ENCODE assay signal across 8 cellular contexts in genomic region chr2:98822301-98823164, GRCh38.
A peak's percentile ranks its signal among the peaks of the same experiment; 100 is the strongest.
DNase-seq lines count a peak whose midpoint lies in the region; ATAC-seq and TF ChIP-seq lines count a peak whose summit lies in the region.

No MANE protein-coding gene starts in this region.

- peak overlapping the region; percentile 48; the same call in 1 of the 2 replicates for H2AFZ ChIP-seq in GM23248

- H3F3A ChIP-seq in GM23248 (ENCODE audit: insufficient read depth): no peaks in the 10 kb centered on the region

- no peaks in the 10 kb centered on the region for H3K9me3 Mint-ChIP-seq in type B pancreatic cell

- ATAC-seq in Right ventricle myocardium inferior: peak; percentile 77
- ATAC-seq in GM18861 (IDR thresholded peaks at IDR 0.05; ENCODE audit: unreplicated experiment): no peak

- H3K9me3 ChIP-seq in GM23248 (ENCODE audit: low read depth): no peaks in the 10 kb centered on the region

- 35 to 37% methylated on average over 70 to 83 of the region's 117 CpGs for WGBS in GM23248 (ENCODE audit: low coverage in 1 of 2, low lambda C conversion rate in 2 of 2, missing lambda C conversion rate in 2 of 2), 2 experiments

- peak; percentile 46 for DNase-seq in GM23248
- DNase-seq in activated effector memory CD4-positive, alpha-beta T cell treated with anti-CD3 and anti-CD28 coated beads, Interleukin-2, amount 50 U/mL, for 16 hours: peak; percentile 85
- DNase-seq in Right ventricle myocardium inferior (ENCODE audit: missing footprints): peak; percentile 88
- DNase-seq in posterior vena cava (ENCODE audit: low spot score): peak; percentile 87
- no peak for DNase-seq in type B pancreatic cell (ENCODE audit: extremely low spot score, unreplicated experiment)
- no peak for DNase-seq in NCI-H2171 (lab: John Stamatoyannopoulos, UW)
- DNase-seq in NCI-H1092 (lab: John Stamatoyannopoulos, UW): no peak

- no peaks in the 10 kb centered on the region for H3K36me3 ChIP-seq in GM23248 (ENCODE audit: low read depth)

- H3K79me2 ChIP-seq in GM23248 (ENCODE audit: insufficient read depth): no peaks in the 10 kb centered on the region

- H3K4me1 ChIP-seq in GM23248 (ENCODE audit: insufficient read depth): no peaks in the 10 kb centered on the region

- H3K27me3 Mint-ChIP-seq in type B pancreatic cell: peaks cover 38% of the 10 kb centered on the region

- 0 out of 2 replicates have a peak overlapping the region, but pooled peaks have one; percentile 3 for H3K4me3 ChIP-seq in GM23248

- peak overlapping the region; percentile 28 for H3K4me3 Mint-ChIP-seq in type B pancreatic cell

- peaks cover 3% of the 10 kb centered on the region for H3K36me3 Mint-ChIP-seq in type B pancreatic cell

- H3K4me2 ChIP-seq in GM23248 (ENCODE audit: unreplicated experiment): peak overlapping the region; percentile 20

- peak; percentile 49 for TF ChIP-seq CTCF in type B pancreatic cell (conservative IDR thresholded peaks at IDR 0.05)

- peaks cover 37% of the 10 kb centered on the region for H3K27me3 ChIP-seq in GM23248 (replicated peaks; ENCODE audit: insufficient read depth)

- H4K20me1 ChIP-seq in GM23248 (ENCODE audit: insufficient read depth): no peaks in the 10 kb centered on the region

- H3K9ac ChIP-seq in GM23248: no peak overlapping the region

- no peaks in the 10 kb centered on the region for H3K9me2 ChIP-seq in GM23248 (ENCODE audit: insufficient read depth)

- peaks cover 5% of the 10 kb centered on the region for H3K4me1 Mint-ChIP-seq in type B pancreatic cell (ENCODE audit: unreplicated experiment)

- in situ Hi-C loops in GM23248 (cut with MboI): no loop called here

- no peak overlapping the region for H3K27ac ChIP-seq in GM23248

- intact Hi-C loops in Right ventricle myocardium inferior (cut with DNase I) (loop anchor here (2.0 to 5.0 kb wide), 3 partner anchors 50 to 90 kb away; partner anchors contain the start of gene MGAT4A), posterior vena cava (cut with DNase I) (loop anchor here in 1 of 2 donors (10.0 kb wide), 1 partner anchor 88 kb away; the partner anchor contains the start of gene MGAT4A)

- no peak overlapping the region for H3K27ac Mint-ChIP-seq in type B pancreatic cell

Comparison
In these comparisons a context has a peak if more than half of its experiments do, and no peak if none do; other contexts are left out.
1. DNase-seq: peak in GM23248 (single experiment), activated effector memory CD4-positive, alpha-beta T cell treated with anti-CD3 and anti-CD28 coated beads, Interleukin-2, amount 50 U/mL, for 16 hours (single experiment), Right ventricle myocardium inferior (single experiment) and posterior vena cava (single experiment); none in type B pancreatic cell (single experiment), NCI-H2171 (single experiment) and NCI-H1092 (single experiment).